ENCODE assay signal across 1 cellular context in the genomic region with DNA sequence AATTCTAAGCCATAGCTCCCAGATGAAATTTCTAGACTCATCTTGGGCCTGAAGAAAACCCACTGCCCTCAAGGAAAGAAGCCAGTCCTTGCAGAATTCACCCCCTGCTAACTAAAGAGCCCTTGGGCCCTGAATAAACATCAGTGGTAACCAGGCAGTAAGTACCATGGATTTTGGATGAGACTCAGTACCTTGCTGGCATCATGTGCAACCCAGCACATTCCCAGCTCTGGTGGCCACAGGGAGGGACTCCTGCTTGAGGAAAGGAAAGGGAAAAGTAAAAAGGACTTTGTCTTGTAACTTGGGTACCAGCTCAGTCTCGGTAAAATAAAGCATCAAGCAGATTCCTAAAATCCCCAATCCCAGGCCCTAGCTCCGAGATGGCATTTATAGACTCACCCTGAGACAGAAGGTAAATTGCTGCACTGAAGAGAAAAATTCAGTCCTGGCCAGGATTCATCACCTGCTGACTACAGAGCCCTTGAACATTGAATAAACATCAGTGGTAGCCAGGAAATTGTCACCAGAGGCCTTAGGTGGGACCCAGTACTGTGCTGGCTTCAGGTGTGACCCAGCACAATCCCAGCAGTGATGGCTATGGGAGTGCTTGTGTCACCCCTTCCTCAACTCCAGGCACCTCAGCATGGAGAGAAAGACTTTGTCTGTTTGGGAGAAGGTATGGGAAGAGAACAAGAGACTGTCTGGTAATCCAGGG.
TF ChIP-seq lines count a peak whose summit lies in the region.

No MANE protein-coding gene starts in this region.

TF ChIP-seq in HepG2, 621 proteins besides CTCF, POLR2A, EP300 and RAD21:
- TF ChIP-seq ZNF790 (CRISPR knock-in tag; IDR thresholded peaks at IDR 0.05; ENCODE audit: borderline replicate concordance) (no peak), SRSF1 (optimal IDR thresholded peaks at IDR 0.05; ENCODE audit: low read depth, low read length) (no peak), SIX1 (CRISPR knock-in tag; IDR thresholded peaks at IDR 0.05; ENCODE audit: borderline replicate concordance) (no peak), REL (CRISPR knock-in tag; conservative IDR thresholded peaks at IDR 0.05) (no peak), KLF16 (CRISPR knock-in tag; IDR thresholded peaks at IDR 0.05) (no peak), CC2D1A (CRISPR knock-in tag; IDR thresholded peaks at IDR 0.05) (no peak), ZNF607 (CRISPR knock-in tag; IDR thresholded peaks at IDR 0.05; ENCODE audit: borderline replicate concordance) (no peak), TARDBP (CRISPR knock-in tag; IDR thresholded peaks at IDR 0.05) (no peak)
- TF ChIP-seq, protein P1, sequence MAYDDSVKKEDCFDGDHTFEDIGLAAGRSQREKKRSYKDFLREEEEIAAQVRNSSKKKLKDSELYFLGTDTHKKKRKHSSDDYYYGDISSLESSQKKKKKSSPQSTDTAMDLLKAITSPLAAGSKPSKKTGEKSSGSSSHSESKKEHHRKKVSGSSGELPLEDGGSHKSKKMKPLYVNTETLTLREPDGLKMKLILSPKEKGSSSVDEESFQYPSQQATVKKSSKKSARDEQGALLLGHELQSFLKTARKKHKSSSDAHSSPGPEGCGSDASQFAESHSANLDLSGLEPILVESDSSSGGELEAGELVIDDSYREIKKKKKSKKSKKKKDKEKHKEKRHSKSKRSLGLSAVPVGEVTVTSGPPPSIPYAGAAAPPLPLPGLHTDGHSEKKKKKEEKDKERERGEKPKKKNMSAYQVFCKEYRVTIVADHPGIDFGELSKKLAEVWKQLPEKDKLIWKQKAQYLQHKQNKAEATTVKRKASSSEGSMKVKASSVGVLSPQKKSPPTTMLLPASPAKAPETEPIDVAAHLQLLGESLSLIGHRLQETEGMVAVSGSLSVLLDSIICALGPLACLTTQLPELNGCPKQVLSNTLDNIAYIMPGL (CRISPR knock-in tag; IDR thresholded peaks at IDR 0.05; ENCODE audit: borderline replicate concordance in 1 of 2, low read depth in 1 of 2), result no peak
- TF ChIP-seq, protein P2, sequence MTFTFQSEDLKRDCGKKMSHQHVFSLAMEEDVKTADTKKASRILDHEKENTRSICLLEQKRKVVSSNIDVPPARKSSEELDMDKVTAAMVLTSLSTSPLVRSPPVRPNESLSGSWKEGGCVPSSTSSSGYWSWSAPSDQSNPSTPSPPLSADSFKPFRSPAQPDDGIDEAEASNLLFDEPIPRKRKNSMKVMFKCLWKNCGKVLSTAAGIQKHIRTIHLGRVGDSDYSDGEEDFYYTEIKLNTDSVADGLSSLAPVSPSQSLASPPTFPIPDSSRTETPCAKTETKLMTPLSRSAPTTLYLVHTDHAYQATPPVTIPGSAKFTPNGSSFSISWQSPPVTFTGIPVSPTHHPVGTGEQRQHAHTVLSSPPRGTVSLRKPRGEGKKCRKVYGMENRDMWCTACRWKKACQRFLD (CRISPR knock-in tag; IDR thresholded peaks at IDR 0.05; ENCODE audit: borderline replicate concordance), result no peak
- TF ChIP-seq, protein P3, sequence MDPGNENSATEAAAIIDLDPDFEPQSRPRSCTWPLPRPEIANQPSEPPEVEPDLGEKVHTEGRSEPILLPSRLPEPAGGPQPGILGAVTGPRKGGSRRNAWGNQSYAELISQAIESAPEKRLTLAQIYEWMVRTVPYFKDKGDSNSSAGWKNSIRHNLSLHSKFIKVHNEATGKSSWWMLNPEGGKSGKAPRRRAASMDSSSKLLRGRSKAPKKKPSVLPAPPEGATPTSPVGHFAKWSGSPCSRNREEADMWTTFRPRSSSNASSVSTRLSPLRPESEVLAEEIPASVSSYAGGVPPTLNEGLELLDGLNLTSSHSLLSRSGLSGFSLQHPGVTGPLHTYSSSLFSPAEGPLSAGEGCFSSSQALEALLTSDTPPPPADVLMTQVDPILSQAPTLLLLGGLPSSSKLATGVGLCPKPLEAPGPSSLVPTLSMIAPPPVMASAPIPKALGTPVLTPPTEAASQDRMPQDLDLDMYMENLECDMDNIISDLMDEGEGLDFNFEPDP (CRISPR knock-in tag; conservative IDR thresholded peaks at IDR 0.05), result no peak
